Comparison of ENCODE assay signal across 2 cellular contexts in the genomic region with DNA sequence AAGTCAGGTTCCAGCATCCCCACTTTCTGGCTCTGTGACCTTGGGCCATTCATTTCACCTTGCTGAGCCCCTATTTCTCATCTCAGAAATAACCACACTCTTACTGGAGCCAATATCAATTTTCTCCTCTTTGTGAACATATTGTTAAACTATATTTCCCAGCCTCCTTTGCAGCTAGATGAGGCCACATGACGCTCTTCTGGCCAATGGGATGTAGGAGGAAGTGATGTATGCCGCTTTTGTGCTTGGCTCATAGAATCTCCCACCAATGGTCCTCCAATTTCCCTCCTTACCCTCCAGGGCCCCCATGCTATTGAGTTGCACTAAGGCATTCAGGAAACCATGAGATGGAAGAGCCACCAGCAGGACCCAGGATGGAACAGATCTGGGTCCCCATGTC.
TF ChIP-seq lines count a peak whose summit lies in the region.

No MANE protein-coding gene starts in this region.

TF ChIP-seq in IMR-90, 13 proteins besides CTCF, POLR2A, EP300 and RAD21:
- TF ChIP-seq MAFK (IDR thresholded peaks at IDR 0.05; ENCODE audit: low read depth, low read length) = no peak
- no peak for TF ChIP-seq MAZ (IDR thresholded peaks at IDR 0.05; ENCODE audit: borderline replicate concordance, low read depth, low read length)
- TF ChIP-seq, protein P1, sequence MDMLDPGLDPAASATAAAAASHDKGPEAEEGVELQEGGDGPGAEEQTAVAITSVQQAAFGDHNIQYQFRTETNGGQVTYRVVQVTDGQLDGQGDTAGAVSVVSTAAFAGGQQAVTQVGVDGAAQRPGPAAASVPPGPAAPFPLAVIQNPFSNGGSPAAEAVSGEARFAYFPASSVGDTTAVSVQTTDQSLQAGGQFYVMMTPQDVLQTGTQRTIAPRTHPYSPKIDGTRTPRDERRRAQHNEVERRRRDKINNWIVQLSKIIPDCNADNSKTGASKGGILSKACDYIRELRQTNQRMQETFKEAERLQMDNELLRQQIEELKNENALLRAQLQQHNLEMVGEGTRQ (IDR thresholded peaks at IDR 0.05; ENCODE audit: low read depth, low read length) = peak; percentile 70

TF ChIP-seq in GM12878, 131 proteins besides CTCF, POLR2A, EP300 and RAD21:
- no peak for TF ChIP-seq NFXL1 (IDR thresholded peaks at IDR 0.05; ENCODE audit: borderline replicate concordance)
- TF ChIP-seq RAD51 (IDR thresholded peaks at IDR 0.05) = peak; percentile 30; the same call in 1 of the 2 replicates
- TF ChIP-seq CBX3 (IDR thresholded peaks at IDR 0.05; ENCODE audit: borderline replicate concordance, low read depth) = no peak
- no peak for TF ChIP-seq CHD4 (IDR thresholded peaks at IDR 0.05)
